Comparison of ENCODE assay signal across 8 cellular contexts in genomic region chr6:30238178-30238795, GRCh38. TPM values are rescaled to one million over a fixed set of nuclear protein-coding genes. Genes with fewer than 3 reads are reported as not detected.
DNase-seq lines count a peak whose midpoint lies in the region; ATAC-seq and TF ChIP-seq lines count a peak whose summit lies in the region.

No MANE protein-coding gene starts in this region.

- no peaks in the 10 kb centered on the region for H3K79me2 ChIP-seq in H9 (ENCODE audit: insufficient read depth, low read length)

- CTCF ChIA-PET in Calu3 (lab: Charles Lee) = interaction anchor here (0.6 to 1.3 kb wide), 9 partner anchors 10 to 239 kb away, joined by 3 to 9 read pairs (median 4); no protein-coding TSS in a partner anchor
- CTCF ChIA-PET in activated CD4-positive, alpha-beta T cell treated with anti-CD3 and anti-CD28 coated beads, Interleukin-2, amount 10 ng/mL, durations not matched to agents 7 days and 5 days (lab: Charles Lee) = interaction anchor here (1.2 to 1.5 kb wide), 2 partner anchors 22 to 215 kb away, joined by 3 read pairs; no protein-coding TSS in a partner anchor

- H3K36me3 ChIP-seq in lower lobe of right lung = no peaks in the 10 kb centered on the region

- H3K27me3 Mint-ChIP-seq in Calu3 (ENCODE audit: unreplicated experiment) (peaks cover 87% of the 10 kb centered on the region), H9 (ENCODE audit: low read depth) (peaks cover 36% of the 10 kb centered on the region)
- H3K27me3 Mint-ChIP-seq in activated CD4-positive, alpha-beta T cell treated with anti-CD3 and anti-CD28 coated beads, Interleukin-2, amount 10 ng/mL, durations not matched to agents 7 days and 5 days = peaks cover 44% of the 10 kb centered on the region

- no peak overlapping the region for H3K4me2 ChIP-seq in H9 (ENCODE audit: insufficient read depth, insufficient read length, low read length)

- no peak overlapping the region for H3T11ph ChIP-seq in H9 (ENCODE audit: low read length)

- no peak overlapping the region for H3K4ac ChIP-seq in H9 (ENCODE audit: low read depth, low read length)

- no peaks in the 10 kb centered on the region for H3K4me1 Mint-ChIP-seq in Calu3 (ENCODE audit: low read depth, unreplicated experiment)
- H3K4me1 Mint-ChIP-seq in H9 = no peaks in the 10 kb centered on the region
- no peaks in the 10 kb centered on the region for H3K4me1 Mint-ChIP-seq in activated CD4-positive, alpha-beta T cell treated with anti-CD3 and anti-CD28 coated beads, Interleukin-2, amount 10 ng/mL, durations not matched to agents 7 days and 5 days

- H3K36me3 Mint-ChIP-seq in Calu3 (ENCODE audit: insufficient read depth, unreplicated experiment) = no peaks in the 10 kb centered on the region
- H3K36me3 Mint-ChIP-seq in H9 (ENCODE audit: insufficient read depth in 1 of 3, low read depth in 3 of 3) = no peaks in the 10 kb centered on the region
- no peaks in the 10 kb centered on the region for H3K36me3 Mint-ChIP-seq in activated CD4-positive, alpha-beta T cell treated with anti-CD3 and anti-CD28 coated beads, Interleukin-2, amount 10 ng/mL, durations not matched to agents 7 days and 5 days (ENCODE audit: low read depth)

- no peak overlapping the region for H3K56ac ChIP-seq in H9 (ENCODE audit: insufficient read length, low read depth, low read length)

- H4K20me1 ChIP-seq in H9 (ENCODE audit: control insufficient read depth, insufficient read depth, insufficient read length) = no peaks in the 10 kb centered on the region

- H3K27me3 ChIP-seq in H9 (ENCODE audit: insufficient read depth, low read length) = no peaks in the 10 kb centered on the region
- H3K27me3 ChIP-seq in lower lobe of right lung (ENCODE audit: low read depth) = no peaks in the 10 kb centered on the region

- H2BK120ac ChIP-seq in H9 (ENCODE audit: low read depth, low read length, poor library complexity, severe bottlenecking) = no peak overlapping the region

- H4K5ac ChIP-seq in H9 (ENCODE audit: insufficient read length, low read depth, low read length) = no peak overlapping the region

- H3K4me1 ChIP-seq in H9 (ENCODE audit: insufficient read depth, low read length) (no peaks in the 10 kb centered on the region), lower lobe of right lung (no peaks in the 10 kb centered on the region)

- no peaks in the 10 kb centered on the region for H3K79me1 ChIP-seq in H9 (ENCODE audit: insufficient read depth, low read depth, low read length, poor library complexity, severe bottlenecking)

- intact Hi-C loops in Calu3 (cut with micrococcal nuclease; ENCODE audit: unreplicated experiment) (loop anchor here (2.0 to 10.0 kb wide), 2 partner anchors 87 to 159 kb away; partner anchors contain the start of gene TRIM39), lower lobe of right lung (cut with DNase I) (no loop called here)

- no peak overlapping the region for H3K4me3 ChIP-seq in lower lobe of right lung

- H4K8ac ChIP-seq in H9 (replicated peaks; ENCODE audit: insufficient read length, low read depth, low read length) = no peak overlapping the region

- no peak overlapping the region for H3K18ac ChIP-seq in H9 (ENCODE audit: insufficient read length, low read depth, low read length)

- no TSS peak for BruUV-seq in Calu3 (replicated peaks; lab: Mats Ljungman, UMichigan)

- no peak for ATAC-seq in lower lobe of right lung
- no peak for ATAC-seq in GM21723 (IDR thresholded peaks at IDR 0.05; ENCODE audit: unreplicated experiment)
- ATAC-seq in GM21737 (IDR thresholded peaks at IDR 0.05; ENCODE audit: unreplicated experiment) = no peak

- no peak overlapping the region for H4K91ac ChIP-seq in H9 (ENCODE audit: insufficient read length, low read depth, low read length)

- H3K27ac ChIP-seq in H9 (ENCODE audit: insufficient read length, low read depth, low read length) (no peak overlapping the region), lower lobe of right lung (no peak overlapping the region)

- peak; percentile 29 for TF ChIP-seq CTCF in Calu3 (IDR thresholded peaks at IDR 0.05; ENCODE audit: unreplicated experiment)
- peak; percentile 63 for TF ChIP-seq CTCF in H9 (conservative IDR thresholded peaks at IDR 0.05)
- TF ChIP-seq CTCF in lower lobe of right lung (IDR thresholded peaks at IDR 0.05) = peak; percentile 23

- H2BK12ac ChIP-seq in H9 (ENCODE audit: insufficient read length, low read depth, low read length) = no peak overlapping the region

- no peak overlapping the region for H3K14ac ChIP-seq in H9 (ENCODE audit: insufficient read depth, low read length)

- no peaks in the 10 kb centered on the region for H3K23me2 ChIP-seq in H9 (ENCODE audit: insufficient read length, low read depth, low read length, poor library complexity, severe bottlenecking)

- H3K9me3 Mint-ChIP-seq in Calu3 (ENCODE audit: low read depth, unreplicated experiment) (no peaks in the 10 kb centered on the region), H9 (no peaks in the 10 kb centered on the region)
- no peaks in the 10 kb centered on the region for H3K9me3 Mint-ChIP-seq in activated CD4-positive, alpha-beta T cell treated with anti-CD3 and anti-CD28 coated beads, Interleukin-2, amount 10 ng/mL, durations not matched to agents 7 days and 5 days

- H3K4me3 Mint-ChIP-seq in Calu3 (ENCODE audit: low read depth, unreplicated experiment) (no peak overlapping the region), H9 (no peak overlapping the region)
- no peak overlapping the region for H3K4me3 Mint-ChIP-seq in activated CD4-positive, alpha-beta T cell treated with anti-CD3 and anti-CD28 coated beads, Interleukin-2, amount 10 ng/mL, durations not matched to agents 7 days and 5 days

- peak; percentile 49 for DNase-seq in Calu3
- DNase-seq in H9 = peak; percentile 38
- DNase-seq in activated CD4-positive, alpha-beta T cell treated with anti-CD3 and anti-CD28 coated beads, Interleukin-2, amount 10 ng/mL, durations not matched to agents 7 days and 5 days = peak; percentile 40
- no peak for DNase-seq in lower lobe of right lung
- DNase-seq in NCI-H2107 treated with DMSO at 0.1 percent for 48 hours (lab: John Stamatoyannopoulos, UW; ENCODE audit: unreplicated experiment) = no peak
- no peak for DNase-seq in activated CD8-positive, alpha-beta memory T cell treated with anti-CD3 and anti-CD28 coated beads for 24 hours

- H2BK5ac ChIP-seq in H9 (ENCODE audit: insufficient read length, low read length) = no peak overlapping the region

- no peak overlapping the region for H2AFZ ChIP-seq in H9 (ENCODE audit: low read length)

- WGBS in H9 (ENCODE audit: extremely low coverage, insufficient read length, low lambda C conversion rate) = no CpG with 5 or more reads among the region's 6 CpGs

- H3K23ac ChIP-seq in H9 (ENCODE audit: insufficient read length, low read depth, low read length) = no peak overlapping the region

- POLR2A ChIA-PET in activated CD4-positive, alpha-beta T cell treated with anti-CD3 and anti-CD28 coated beads, Interleukin-2, amount 10 ng/mL, durations not matched to agents 7 days and 5 days (lab: Charles Lee) = no interaction called here

- H2BK20ac ChIP-seq in H9 (ENCODE audit: low read depth, low read length, poor library complexity, severe bottlenecking) = no peak overlapping the region

- no peak overlapping the region for H2AK5ac ChIP-seq in H9 (ENCODE audit: insufficient read length, low read length)

- no peaks in the 10 kb centered on the region for H3K9me3 ChIP-seq in H9 (ENCODE audit: control insufficient read depth, low read depth, low read length)
- H3K9me3 ChIP-seq in lower lobe of right lung = no peaks in the 10 kb centered on the region

- no peak overlapping the region for H2BK15ac ChIP-seq in H9 (ENCODE audit: low read depth, low read length)

- no peak overlapping the region for H3K9ac ChIP-seq in H9 (ENCODE audit: extremely low read depth, insufficient read length, low read length)

- H3K27ac Mint-ChIP-seq in Calu3 (ENCODE audit: unreplicated experiment) (no peak overlapping the region), H9 (no peak overlapping the region)
- H3K27ac Mint-ChIP-seq in activated CD4-positive, alpha-beta T cell treated with anti-CD3 and anti-CD28 coated beads, Interleukin-2, amount 10 ng/mL, durations not matched to agents 7 days and 5 days = no peak overlapping the region

RNA-seq across cellular contexts. Expression of gene TRIM26, which starts 25.1 kb away (rescaled TPM):
- total RNA-seq in Calu3 (2022) (89.9 and 118 TPM in 2 replicates), H9 (2021) (33.9 and 35.8 TPM in 2 replicates), lower lobe of right lung (46.0 TPM)
- 10 to 100 TPM; 84.6 to 88.3 TPM for total RNA-seq in activated CD4-positive, alpha-beta T cell treated with anti-CD3 and anti-CD28 coated beads, Interleukin-2, amount 10 ng/mL, durations not matched to agents 7 days and 5 days

Comparison
In these comparisons a context has a peak if more than half of its experiments do, and no peak if none do; other contexts are left out.
1. DNase-seq: peak in Calu3 (single experiment), H9 (single experiment) and activated CD4-positive, alpha-beta T cell treated with anti-CD3 and anti-CD28 coated beads, Interleukin-2, amount 10 ng/mL, durations not matched to agents 7 days and 5 days (single experiment); none in lower lobe of right lung (single experiment), NCI-H2107 treated with DMSO at 0.1 percent for 48 hours (single experiment) and activated CD8-positive, alpha-beta memory T cell treated with anti-CD3 and anti-CD28 coated beads for 24 hours (single experiment).
2. Peak in every context shown above with its lines, with median percentiles within 50 percentile points of each other: CTCF ChIP-seq.